12 cellular contexts compared by ENCODE assay signal in genomic region chr1:6179564-6180175, GRCh38. TPM values are rescaled to one million over a fixed set of nuclear protein-coding genes. Genes with fewer than 3 reads are reported as not detected.
A peak's percentile ranks its signal among the peaks of the same experiment; 100 is the strongest.
DNase-seq lines count a peak whose midpoint lies in the region; ATAC-seq and TF ChIP-seq lines count a peak whose summit lies in the region.
"Had no signal": no experiment of that assay in that cellular context is flagged by ENCODE, and none has a peak within 500 bp of the region (broad histone marks: within the 10 kb centered on the region; RNA-seq: fewer than 3 reads in every experiment).

No MANE protein-coding gene starts in this region.

- H3K4me3 Mint-ChIP-seq in type B pancreatic cell, result no peak overlapping the region

- H3K36me3 Mint-ChIP-seq in type B pancreatic cell, result peaks cover 12% of the 10 kb centered on the region

- peaks cover under 1% of the 10 kb centered on the region; the same call in 1 of the 2 replicates for H4K20me1 ChIP-seq in HCT116 (ENCODE audit: insufficient read depth)

- no peaks in the 10 kb centered on the region for H3K79me2 ChIP-seq in HCT116 (ENCODE audit: insufficient read depth, low read length)

- no peak overlapping the region for H3K27ac Mint-ChIP-seq in type B pancreatic cell

- peak overlapping the region; percentile 40; the same call in 1 of the 2 replicates for H3K9ac ChIP-seq in HCT116 (ENCODE audit: low read length)

- no peak for TF ChIP-seq RAD21 in HCT116 (IDR thresholded peaks at IDR 0.05; ENCODE audit: low read depth)

- WGBS in prostate gland, result under 1% methylated on average over 77 of the region's 92 CpGs

- no peak overlapping the region for H2AFZ ChIP-seq in HCT116 (ENCODE audit: low read depth, low read length, poor library complexity, severe bottlenecking)

- no peak for TF ChIP-seq CTCF in HCT116 (IDR thresholded peaks at IDR 0.05 in 2 of 3, conservative IDR thresholded peaks at IDR 0.05 in 1 of 3; ENCODE audit: borderline replicate concordance in 1 of 3, insufficient read depth in 1 of 3, low read depth in 2 of 3, low read length in 2 of 3)
- TF ChIP-seq CTCF in coronary artery (IDR thresholded peaks at IDR 0.05), result no peak
- TF ChIP-seq CTCF in prostate gland (IDR thresholded peaks at IDR 0.05), result no peak
- TF ChIP-seq CTCF in type B pancreatic cell (conservative IDR thresholded peaks at IDR 0.05), result no peak

- CTCF ChIA-PET in HCT116 (lab: Charles Lee), result no interaction called here

- BruUV-seq in HCT116 (replicated peaks; lab: Mats Ljungman, UMichigan), result no TSS peak

- intact Hi-C loops in HCT116 (cut with micrococcal nuclease) (loop anchor here (5.0 kb wide), 1 partner anchor 127 kb away; no protein-coding TSS in a partner anchor), prostate gland (cut with DNase I) (loop anchor here (5.0 to 10.0 kb wide), 2 partner anchors 125 to 187 kb away; partner anchors contain the start of gene NPHP4)

- peaks cover 38% of the 10 kb centered on the region for H3K27me3 Mint-ChIP-seq in type B pancreatic cell

- ATAC-seq in HCT116, result peak; percentile 35

- H3K36me3 ChIP-seq in HCT116 (ENCODE audit: control insufficient read depth in 1 of 2, insufficient read depth in 2 of 2, low read length in 2 of 2) (no peaks in the 10 kb centered on the region), prostate gland (no peaks in the 10 kb centered on the region)

- H3K27me3 ChIP-seq in HCT116 (ENCODE audit: insufficient read depth, low read length) (no peaks in the 10 kb centered on the region), prostate gland (replicated peaks; ENCODE audit: insufficient read depth) (peaks cover 15% of the 10 kb centered on the region)

- peak; percentile 59 for DNase-seq in DMS 273 (lab: John Stamatoyannopoulos, UW; ENCODE audit: unreplicated experiment)
- DNase-seq in DMS 273 treated with DMSO at 0.1 percent for 48 hours (lab: John Stamatoyannopoulos, UW), result no peak
- DNase-seq in HCT116 (ENCODE audit: low read depth, low spot score), result no peak
- DNase-seq in coronary artery (ENCODE audit: low spot score), result no peak
- DNase-seq in prostate gland (ENCODE audit: low spot score), result no peak
- no peak for DNase-seq in type B pancreatic cell (ENCODE audit: extremely low spot score, unreplicated experiment)
- DNase-seq in AML-193 (lab: John Stamatoyannopoulos, UW), result no peak
- no peak for DNase-seq in amniotic stem cell (lab: John Stamatoyannopoulos, UW)
- DNase-seq: activated CD4-positive, alpha-beta T cell treated with anti-CD3 and anti-CD28 coated beads for 4 hours; midbrain; NCI-H1048 had no signal

- peaks cover 12 to 26% of the 10 kb centered on the region in 2 experiments for H3K4me1 ChIP-seq in HCT116 (ENCODE audit: control insufficient read depth in 1 of 2, insufficient read depth in 2 of 2, low read length in 2 of 2)
- peaks cover 7% of the 10 kb centered on the region for H3K4me1 ChIP-seq in prostate gland (replicated peaks)

- H3K9me3 ChIP-seq in HCT116 (ENCODE audit: control insufficient read depth in 1 of 2, insufficient read depth in 1 of 2, low read depth in 1 of 2, low read length in 2 of 2) (no peaks in the 10 kb centered on the region), prostate gland (no peaks in the 10 kb centered on the region)

- peaks cover 8% of the 10 kb centered on the region for H3K4me1 Mint-ChIP-seq in type B pancreatic cell (ENCODE audit: unreplicated experiment)

- TF ChIP-seq POLR2A in HCT116 (IDR thresholded peaks at IDR 0.05; ENCODE audit: borderline replicate concordance, extremely low read depth, insufficient read depth, insufficient read length), result no peak
- TF ChIP-seq POLR2A in prostate gland (IDR thresholded peaks at IDR 0.05), result no peak

- POLR2A ChIA-PET in HCT116 (lab: Charles Lee), result no interaction called here

- RAD21 ChIA-PET in HCT116 (lab: Charles Lee; ENCODE audit: low non-redundant PET in 1 of 2, low total read pairs in 2 of 2, uncharacterized antibody in 2 of 2, unreplicated experiment in 2 of 2), result no interaction called here

- H3K9me2 ChIP-seq in HCT116 (ENCODE audit: insufficient read depth), result no peaks in the 10 kb centered on the region

- peak overlapping the region; percentile 74 for H3K4me2 ChIP-seq in HCT116 (ENCODE audit: low read length)

- H3K4me3 ChIP-seq in HCT116 (replicated peaks in 1 of 2; ENCODE audit: low read depth in 1 of 2, low read length in 2 of 2) (peak overlapping the region; percentile 37 to 54), coronary artery (peak overlapping the region; percentile 77), prostate gland (peak overlapping the region; percentile 10 to 30)

- no peaks in the 10 kb centered on the region for H3K9me3 Mint-ChIP-seq in type B pancreatic cell

- H3K27ac ChIP-seq in HCT116 (ENCODE audit: low read depth, low read length) (peak overlapping the region; percentile 15; the same call in 1 of the 2 replicates), coronary artery (peak overlapping the region in 1 of 2 donors; percentile 70), prostate gland (no peak overlapping the region)
- H3K27ac ChIP-seq: 22Rv1 had no signal

TF ChIP-seq in HCT116, 20 proteins besides CTCF, POLR2A, EP300 and RAD21:
- TF ChIP-seq CBX3 (IDR thresholded peaks at IDR 0.05; ENCODE audit: low read depth) (no peak), ZNF274 (IDR thresholded peaks at IDR 0.05; ENCODE audit: low read depth, low read length) (no peak), ELF1 (IDR thresholded peaks at IDR 0.05; ENCODE audit: borderline replicate concordance, low read depth) (no peak)

RNA-seq across cellular contexts. Expression of gene CHD5, which starts 0.5 kb away (rescaled TPM):
- total RNA-seq in HCT116 (2021; ENCODE audit: unreplicated experiment) (6.1 TPM), prostate gland (10 to 100 TPM in 1 of 2 donors, 1 to 10 TPM in 1; 4.9 to 17.0 TPM), type B pancreatic cell (ENCODE audit: low replicate concordance) (0.70 and 3.0 TPM in 2 replicates)
- 5.0 and 6.3 TPM in 2 replicates for polyA plus RNA-seq in HCT116 (2012)

RNA-seq across cellular contexts. Expression of gene RPL22, which starts 19.7 kb away (rescaled TPM):
- total RNA-seq in HCT116 (2021; ENCODE audit: unreplicated experiment) (456 TPM), prostate gland (100 to 1,000 TPM; 121 to 213 TPM), type B pancreatic cell (ENCODE audit: low replicate concordance) (499 and 541 TPM in 2 replicates)
- polyA plus RNA-seq in HCT116 (2012), result 563 and 639 TPM in 2 replicates

RNA-seq across cellular contexts. Expression of gene RNF207, which starts 26.2 kb away (rescaled TPM):
- total RNA-seq in HCT116 (2021; ENCODE audit: unreplicated experiment), result 61.2 TPM
- 28.4 and 32.1 TPM in 2 replicates for polyA plus RNA-seq in HCT116 (2012)
- 10 to 100 TPM; 45.7 to 47.4 TPM for total RNA-seq in prostate gland
- total RNA-seq in type B pancreatic cell (ENCODE audit: low replicate concordance), result 34.5 and 37.0 TPM in 2 replicates

RNA-seq across cellular contexts. Expression of gene ICMT, which starts 56.1 kb away (rescaled TPM):
- 70.9 TPM for total RNA-seq in HCT116 (2021; ENCODE audit: unreplicated experiment)
- 33.0 and 41.7 TPM in 2 replicates for polyA plus RNA-seq in HCT116 (2012)
- total RNA-seq in prostate gland, result 10 to 100 TPM; 54.2 to 58.3 TPM
- 56.6 and 63.5 TPM in 2 replicates for total RNA-seq in type B pancreatic cell (ENCODE audit: low replicate concordance)

Comparison
In these comparisons a context has a peak if more than half of its experiments do, and no peak if none do; other contexts are left out.
1. H3K4me3 ChIP-seq: peak in every context shown above with its lines; median percentile 77 in coronary artery; 46 in HCT116; 20 in prostate gland.